Comparison of ENCODE assay signal across 9 cellular contexts in genomic region chr19:10551698-10552301, GRCh38. TPM values are rescaled to one million over a fixed set of nuclear protein-coding genes. Genes with fewer than 3 reads are reported as not detected.
A peak's percentile ranks its signal among the peaks of the same experiment; 100 is the strongest.
DNase-seq lines count a peak whose midpoint lies in the region; ATAC-seq and TF ChIP-seq lines count a peak whose summit lies in the region.
"Had no signal": no experiment of that assay in that cellular context is flagged by ENCODE, and none has a peak within 500 bp of the region (broad histone marks: within the 10 kb centered on the region; RNA-seq: fewer than 3 reads in every experiment).

No MANE protein-coding gene starts in this region.

- H3K36me3 ChIP-seq in ascending aorta = peaks cover 67 to 85% of the 10 kb centered on the region in 2 donors

- no peak for ATAC-seq in naive thymus-derived CD8-positive, alpha-beta T cell
- ATAC-seq in HG02852 (IDR thresholded peaks at IDR 0.05; ENCODE audit: unreplicated experiment) = no peak

- H3K27me3 ChIP-seq in ascending aorta = no peaks in the 10 kb centered on the region

- H3K4me3 Mint-ChIP-seq in activated naive CD4-positive, alpha-beta T cell treated with anti-CD3 and anti-CD28 coated beads for 36 hours = no peak overlapping the region
- H3K4me3 Mint-ChIP-seq in naive thymus-derived CD8-positive, alpha-beta T cell = peak overlapping the region in 7 of 10 donors; percentile 19 to 73 (median 48)

- no peak for TF ChIP-seq CTCF in ascending aorta (IDR thresholded peaks at IDR 0.05)

- intact Hi-C loops in activated naive CD4-positive, alpha-beta T cell treated with anti-CD3 and anti-CD28 coated beads for 36 hours (cut with micrococcal nuclease) = loop anchor here (5.0 kb wide), 1 partner anchor 44 kb away; no protein-coding TSS in a partner anchor
- intact Hi-C loops in ascending aorta (cut with DNase I) (no loop called here), cardiac septum (cut with DNase I) (no loop called here)

- H3K9me3 ChIP-seq in ascending aorta = no peaks in the 10 kb centered on the region

- peak overlapping the region; percentile 46 for H3K27ac Mint-ChIP-seq in activated naive CD4-positive, alpha-beta T cell treated with anti-CD3 and anti-CD28 coated beads for 36 hours
- peak overlapping the region in 9 of 10 donors; percentile 19 to 95 (median 79) for H3K27ac Mint-ChIP-seq in naive thymus-derived CD8-positive, alpha-beta T cell

- H3K4me1 Mint-ChIP-seq in activated naive CD4-positive, alpha-beta T cell treated with anti-CD3 and anti-CD28 coated beads for 36 hours (ENCODE audit: low read depth) = peaks cover 45% of the 10 kb centered on the region
- H3K4me1 Mint-ChIP-seq in naive thymus-derived CD8-positive, alpha-beta T cell = peaks cover 15 to 65% (median 53%) of the 10 kb centered on the region in 4 donors

- DNase-seq in NCI-H1436 (lab: John Stamatoyannopoulos, UW) (peak; percentile 0), NCI-H1436 treated with DMSO at 0.1 percent for 48 hours (lab: John Stamatoyannopoulos, UW) (no peak), NAMALWA (ENCODE audit: low spot score) (peak; percentile 78), ascending aorta (ENCODE audit: low spot score in 2 of 2) (no peak), cardiac septum (ENCODE audit: low spot score) (no peak)
- peak; percentile 77 for DNase-seq in activated naive CD4-positive, alpha-beta T cell treated with anti-CD3 and anti-CD28 coated beads for 36 hours
- DNase-seq in naive thymus-derived CD8-positive, alpha-beta T cell = peak in 2 of 10 donors; percentile 24 to 27

- POLR2A ChIA-PET in naive thymus-derived CD8-positive, alpha-beta T cell (lab: Charles Lee) = interaction anchor here (0.6 to 8.1 kb wide), 9 partner anchors 8 to 310 kb away, joined by 3 to 159 read pairs (median 5); partner anchors contain the start of genes ATG4D, CDKN2D and KRI1

- no peak overlapping the region for H3K27ac ChIP-seq in ascending aorta

- H3K27me3 Mint-ChIP-seq in activated naive CD4-positive, alpha-beta T cell treated with anti-CD3 and anti-CD28 coated beads for 36 hours (ENCODE audit: low read depth) = no peaks in the 10 kb centered on the region
- no peaks in the 10 kb centered on the region for H3K27me3 Mint-ChIP-seq in naive thymus-derived CD8-positive, alpha-beta T cell

- H3K9me3 Mint-ChIP-seq in activated naive CD4-positive, alpha-beta T cell treated with anti-CD3 and anti-CD28 coated beads for 36 hours = no peaks in the 10 kb centered on the region
- H3K9me3 Mint-ChIP-seq in naive thymus-derived CD8-positive, alpha-beta T cell = peaks cover 0 to 2% (median 0%) of the 10 kb centered on the region in 9 donors

- CTCF ChIA-PET in activated naive CD4-positive, alpha-beta T cell treated with anti-CD3 and anti-CD28 coated beads for 36 hours (lab: Charles Lee) = interaction anchor here (0.6 to 2.7 kb wide), 13 partner anchors 9 to 135 kb away, joined by 3 to 9 read pairs (median 4); partner anchors contain the start of gene KRI1

- no peaks in the 10 kb centered on the region for H3K4me1 ChIP-seq in ascending aorta

- H3K36me3 Mint-ChIP-seq in activated naive CD4-positive, alpha-beta T cell treated with anti-CD3 and anti-CD28 coated beads for 36 hours (ENCODE audit: low read depth) = peaks cover 37% of the 10 kb centered on the region
- H3K36me3 Mint-ChIP-seq in naive thymus-derived CD8-positive, alpha-beta T cell = peaks cover 0 to 74% (median 8%) of the 10 kb centered on the region in 3 donors

- H3K4me3 ChIP-seq in ascending aorta = no peak overlapping the region

RNA-seq across cellular contexts. Expression of gene ATG4D, which starts 8.1 kb away (rescaled TPM):
- 10 to 100 TPM; 21.6 to 22.5 TPM for total RNA-seq in activated naive CD4-positive, alpha-beta T cell treated with anti-CD3 and anti-CD28 coated beads for 36 hours
- 10 to 100 TPM; 52.0 to 53.4 TPM for total RNA-seq in naive thymus-derived CD8-positive, alpha-beta T cell
- polyA plus RNA-seq in naive thymus-derived CD8-positive, alpha-beta T cell = 10 to 100 TPM in 2 of 3 donors, 1 to 10 TPM in 1; 9.2 to 19.3 (median 12.2) TPM
- 11.0 TPM for total RNA-seq in ascending aorta
- total RNA-seq in cardiac septum = 47.6 TPM

RNA-seq across cellular contexts. Expression of gene KRI1, which starts 14.0 kb away (rescaled TPM):
- total RNA-seq in activated naive CD4-positive, alpha-beta T cell treated with anti-CD3 and anti-CD28 coated beads for 36 hours = 10 to 100 TPM; 50.2 to 51.7 TPM
- total RNA-seq in naive thymus-derived CD8-positive, alpha-beta T cell = 10 to 100 TPM; 57.8 to 68.4 TPM
- polyA plus RNA-seq in naive thymus-derived CD8-positive, alpha-beta T cell = 10 to 100 TPM; 12.8 to 46.9 (median 20.9) TPM
- total RNA-seq in ascending aorta = 21.9 TPM
- total RNA-seq in cardiac septum = 10.8 TPM

RNA-seq across cellular contexts. Expression of gene CDKN2D, which starts 17.0 kb away (rescaled TPM):
- 10 to 100 TPM; 69.2 to 75.2 TPM for total RNA-seq in activated naive CD4-positive, alpha-beta T cell treated with anti-CD3 and anti-CD28 coated beads for 36 hours
- 10 to 100 TPM; 27.2 to 28.1 TPM for total RNA-seq in naive thymus-derived CD8-positive, alpha-beta T cell
- 100 to 1,000 TPM in 2 of 3 donors, 10 to 100 TPM in 1; 81.6 to 145 (median 108) TPM for polyA plus RNA-seq in naive thymus-derived CD8-positive, alpha-beta T cell
- total RNA-seq in ascending aorta (20.3 TPM), cardiac septum (14.9 TPM)

RNA-seq across cellular contexts. Expression of gene S1PR5, which starts 34.6 kb away (rescaled TPM):
- total RNA-seq in activated naive CD4-positive, alpha-beta T cell treated with anti-CD3 and anti-CD28 coated beads for 36 hours = not detected
- under 1 TPM; 0.81 to 0.85 TPM for total RNA-seq in naive thymus-derived CD8-positive, alpha-beta T cell
- polyA plus RNA-seq in naive thymus-derived CD8-positive, alpha-beta T cell = 10 to 100 TPM in 1 of 3 donors, 1 to 10 TPM in 1, under 1 TPM in 1; 0.99 to 77.2 (median 2.1) TPM
- total RNA-seq in ascending aorta (3.1 TPM), cardiac septum (0.75 TPM)
- total RNA-seq: T-helper 1 cell treated with Interleukin-12 subunit alpha and Interleukin-12 subunit beta and Interleukin-4 antibody, amounts not matched to agents 30 ng/mL and 1 ng/mL, for 36 hours had no signal

RNA-seq across cellular contexts. Expression of gene AP1M2, which starts 35.3 kb away (rescaled TPM):
- not detected for total RNA-seq in activated naive CD4-positive, alpha-beta T cell treated with anti-CD3 and anti-CD28 coated beads for 36 hours
- not detected for total RNA-seq in naive thymus-derived CD8-positive, alpha-beta T cell
- under 1 TPM in 1 of 3 donors, not detected in 2; 0.25 TPM for polyA plus RNA-seq in naive thymus-derived CD8-positive, alpha-beta T cell
- total RNA-seq in ascending aorta (not detected), cardiac septum (not detected)
- total RNA-seq: T-helper 1 cell treated with Interleukin-12 subunit alpha and Interleukin-12 subunit beta and Interleukin-4 antibody, amounts not matched to agents 30 ng/mL and 1 ng/mL, for 36 hours had no signal

Comparison
In these comparisons a context has a peak if more than half of its experiments do, and no peak if none do; other contexts are left out.
1. DNase-seq: peak in NCI-H1436 (single experiment), NAMALWA (single experiment) and activated naive CD4-positive, alpha-beta T cell treated with anti-CD3 and anti-CD28 coated beads for 36 hours (single experiment); none in NCI-H1436 treated with DMSO at 0.1 percent for 48 hours (single experiment), ascending aorta (0 of 2) and cardiac septum (single experiment).